In genomic region chr11:83836883-83837654, GRCh38 we compare ENCODE assay signal across 8 cellular contexts.
A peak's percentile ranks its signal among the peaks of the same experiment; 100 is the strongest.
DNase-seq lines count a peak whose midpoint lies in the region; ATAC-seq and TF ChIP-seq lines count a peak whose summit lies in the region.

No MANE protein-coding gene starts in this region.

- intact Hi-C loops in stomach (cut with DNase I; ENCODE audit: low total_unique reads): no loop called here

- no peak for TF ChIP-seq POLR2A in stomach (IDR thresholded peaks at IDR 0.05)

- no peaks in the 10 kb centered on the region for H3K9me3 ChIP-seq in iPS DF 6.9 (ENCODE audit: control insufficient read depth, insufficient read depth, low read length)
- H3K9me3 ChIP-seq in stomach: no peaks in the 10 kb centered on the region

- no peak for TF ChIP-seq EP300 in stomach (IDR thresholded peaks at IDR 0.05)

- 0 out of 2 replicates have a peak, but pooled peaks cover 1% of the 10 kb centered on the region for H3K4me1 ChIP-seq in iPS DF 6.9 (ENCODE audit: control insufficient read depth, insufficient read depth, low read length)
- peaks cover 0 to 44% (median 10%) of the 10 kb centered on the region in 4 donors for H3K4me1 ChIP-seq in stomach

- H3K27ac ChIP-seq in iPS DF 6.9 (ENCODE audit: low read length): no peak overlapping the region
- H3K27ac ChIP-seq in stomach: no peak overlapping the region

- TF ChIP-seq CTCF in stomach (IDR thresholded peaks at IDR 0.05): peak in 5 of 7 experiments; percentile 51 to 67 (median 63)

- H3K4me3 ChIP-seq in iPS DF 6.9 (ENCODE audit: low read length) (no peak overlapping the region), stomach (no peak overlapping the region)

- H3K36me3 ChIP-seq in iPS DF 6.9 (ENCODE audit: control insufficient read depth, insufficient read depth, low read length) (no peaks in the 10 kb centered on the region), stomach (no peaks in the 10 kb centered on the region)

- ATAC-seq in GM19328 (IDR thresholded peaks at IDR 0.05; ENCODE audit: unreplicated experiment) (peak; percentile 87), HG03159 (IDR thresholded peaks at IDR 0.05; ENCODE audit: unreplicated experiment) (peak; percentile 87)

- no CpG with 5 or more reads among the region's 10 CpGs for WGBS in iPS DF 6.9 (ENCODE audit: insufficient coverage, insufficient read length)
- WGBS in stomach, 5 donors: 35 to 55% (median 42%) methylated on average over 9 to 10 of the region's 10 CpGs

- DNase-seq in ELF-1 (ENCODE audit: low read depth, low spot score) (peak; percentile 49), NCI-H510A (lab: John Stamatoyannopoulos, UW) (peak; percentile 33), astrocyte of the hippocampus (ENCODE audit: low read depth, low spot score) (peak; percentile 75), iPS DF 6.9 (ENCODE audit: low read depth, low spot score) (peak; percentile 58), stomach (peak; percentile 45), cortex of kidney (lab: John Stamatoyannopoulos, UW) (no peak)

- no peaks in the 10 kb centered on the region for H3K27me3 ChIP-seq in iPS DF 6.9 (ENCODE audit: control insufficient read depth, insufficient read depth, low read length)
- H3K27me3 ChIP-seq in stomach: no peaks in the 10 kb centered on the region
